In genomic region chr4:115234405-115235093, GRCh38 we compare ENCODE assay signal across 8 cellular contexts.
DNase-seq lines count a peak whose midpoint lies in the region; ATAC-seq, FAIRE-seq and TF ChIP-seq lines count a peak whose summit lies in the region.

No MANE protein-coding gene starts in this region.

- no peak for TF ChIP-seq CTCF in right atrium auricular region (IDR thresholded peaks at IDR 0.05)

- FAIRE-seq in H54 (lab: Jason Lieb, UNC) (no peak), urothelium cell line (lab: Jason Lieb, UNC) (no peak)

- in situ Hi-C loops in T47D (cut with HindIII; ENCODE audit: low pct_unique_long_range_greater_than_20kb, low sequenced_read_pairs), result no loop called here

- H3K4me3 ChIP-seq in right atrium auricular region, result no peak overlapping the region

- no peaks in the 10 kb centered on the region for H3K4me1 ChIP-seq in right atrium auricular region

- DNase-seq in ELR (ENCODE audit: low read depth) (peak; percentile 6), H54 (ENCODE audit: insufficient read length, low spot score) (peak; percentile 1), NCI-H1092 (lab: John Stamatoyannopoulos, UW) (peak; percentile 0), T47D (ENCODE audit: low read depth in 1 of 2, low spot score in 1 of 2) (peak; percentile 3 to 72), urothelium cell line (ENCODE audit: low spot score) (peak; percentile 5), right atrium auricular region (ENCODE audit: low spot score) (no peak)
- DNase-seq in stimulated activated CD4-positive, alpha-beta T cell treated with anti-CD3 and anti-CD28 coated beads, Interleukin-2, amount 100 ng/mL, for 48 hours, result no peak

- no peaks in the 10 kb centered on the region for H3K27me3 ChIP-seq in right atrium auricular region

- no peak for ATAC-seq in HG02970 (IDR thresholded peaks at IDR 0.05; ENCODE audit: low FRiP score, unreplicated experiment)

- H3K27ac ChIP-seq in right atrium auricular region, result no peak overlapping the region

- no peaks in the 10 kb centered on the region for H3K9me3 ChIP-seq in right atrium auricular region

- no peak for TF ChIP-seq POLR2A in H54 (IDR thresholded peaks at IDR 0.05; ENCODE audit: low read depth, low read length)

- H3K36me3 ChIP-seq in right atrium auricular region, result no peaks in the 10 kb centered on the region

Comparison
In these comparisons a context has a peak if more than half of its experiments do, and no peak if none do; other contexts are left out.
1. DNase-seq: peak in ELR (single experiment), H54 (single experiment), NCI-H1092 (single experiment), T47D (2 of 2) and urothelium cell line (single experiment); none in stimulated activated CD4-positive, alpha-beta T cell treated with anti-CD3 and anti-CD28 coated beads, Interleukin-2, amount 100 ng/mL, for 48 hours (0 of 2) and right atrium auricular region (single experiment).